In genomic region chr12:131138638-131139362, GRCh38 we compare ENCODE assay signal across 17 cellular contexts.
DNase-seq lines count a peak whose midpoint lies in the region; ATAC-seq and TF ChIP-seq lines count a peak whose summit lies in the region.
"Had no signal": no experiment of that assay in that cellular context is flagged by ENCODE, and none has a peak within 500 bp of the region (broad histone marks: within the 10 kb centered on the region; RNA-seq: fewer than 3 reads in every experiment).

No MANE protein-coding gene starts in this region.

- H3K4me3 ChIP-seq in GM23338: no peak overlapping the region
- no peak overlapping the region for H3K4me3 ChIP-seq in neural progenitor cell
- no peak overlapping the region for H3K4me3 ChIP-seq in mesenchymal stem cell (ENCODE audit: insufficient read depth in 1 of 2, low read depth in 1 of 2, low read length in 2 of 2)
- H3K4me3 ChIP-seq: HAP-1 had no signal

- no peak overlapping the region for H3K18ac ChIP-seq in mesenchymal stem cell (ENCODE audit: low read depth in 1 of 2, low read length in 2 of 2)

- H3K9me3 ChIP-seq in neural progenitor cell (ENCODE audit: low read depth) (no peaks in the 10 kb centered on the region), mesenchymal stem cell (ENCODE audit: control insufficient read depth, low read length) (no peaks in the 10 kb centered on the region)
- H3K9me3 ChIP-seq: HAP-1 had no signal

- H2BK120ac ChIP-seq in mesenchymal stem cell (ENCODE audit: low read depth, low read length): no peak overlapping the region

- no peak overlapping the region for H2BK12ac ChIP-seq in mesenchymal stem cell (ENCODE audit: low read length in 2 of 2)

- no peak overlapping the region for H4K8ac ChIP-seq in mesenchymal stem cell (ENCODE audit: low read length)

- H3K27ac Mint-ChIP-seq in GM23338 (no peak overlapping the region), neural progenitor cell (peak overlapping the region; percentile 63)
- no peak overlapping the region for H3K27ac Mint-ChIP-seq in stimulated activated effector memory CD8-positive, alpha-beta T cell treated with anti-CD3 and anti-CD28 coated beads, Interleukin-12 subunit alpha, Interleukin-12 subunit beta, amount 100 ng/mL, for 72 hours

- H4K20me1 ChIP-seq in GM23338 (replicated peaks; ENCODE audit: insufficient read depth) (no peaks in the 10 kb centered on the region), neural progenitor cell (ENCODE audit: low read depth) (no peaks in the 10 kb centered on the region)

- no peak overlapping the region for H4K91ac ChIP-seq in mesenchymal stem cell (ENCODE audit: low read length)

- H3K4me1 ChIP-seq in GM23338 (ENCODE audit: insufficient read depth) (no peaks in the 10 kb centered on the region), neural progenitor cell (peaks cover 7% of the 10 kb centered on the region), mesenchymal stem cell (ENCODE audit: control insufficient read depth, insufficient read depth, low read depth, low read length) (no peaks in the 10 kb centered on the region)
- H3K4me1 ChIP-seq: HAP-1 had no signal

- H3K27me3 Mint-ChIP-seq in GM23338 (ENCODE audit: insufficient read depth, low read depth, poor library complexity) (peaks cover 7% of the 10 kb centered on the region), neural progenitor cell (ENCODE audit: insufficient read depth, low read depth) (peaks cover under 1% of the 10 kb centered on the region)

- H3K14ac ChIP-seq in mesenchymal stem cell (ENCODE audit: low read length in 2 of 2): no peak overlapping the region

- no peak overlapping the region for H3K4ac ChIP-seq in mesenchymal stem cell (ENCODE audit: low read depth in 1 of 2, low read length in 2 of 2)

- H3K79me2 ChIP-seq in GM23338 (replicated peaks; ENCODE audit: insufficient read depth) (no peaks in the 10 kb centered on the region), neural progenitor cell (ENCODE audit: low read depth) (no peaks in the 10 kb centered on the region)

- H3K27ac ChIP-seq in GM23338 (ENCODE audit: low read depth) (no peak overlapping the region), neural progenitor cell (no peak overlapping the region), temporal lobe (ENCODE audit: low read depth, low read length) (peak overlapping the region; percentile 38), mesenchymal stem cell (ENCODE audit: low read length, poor library complexity, severe bottlenecking) (no peak overlapping the region)
- H3K27ac ChIP-seq: HL-60 had no signal

- H3K4me2 ChIP-seq in GM23338 (no peak overlapping the region), neural progenitor cell (no peak overlapping the region), mesenchymal stem cell (ENCODE audit: low read length, poor library complexity, severe bottlenecking) (no peak overlapping the region)

- H3K27me3 ChIP-seq in GM23338 (ENCODE audit: insufficient read depth) (no peaks in the 10 kb centered on the region), neural progenitor cell (no peaks in the 10 kb centered on the region), mesenchymal stem cell (ENCODE audit: control insufficient read depth in 1 of 2, insufficient read depth in 1 of 2, low read length in 2 of 2) (peaks cover 0 to 4% of the 10 kb centered on the region in 2 experiments)

- H3K23ac ChIP-seq in mesenchymal stem cell (ENCODE audit: low read length in 2 of 2): no peak overlapping the region

- H3F3A ChIP-seq in GM23338 (replicated peaks; ENCODE audit: low read depth): no peaks in the 10 kb centered on the region
- H3F3A ChIP-seq in neural progenitor cell (ENCODE audit: low read depth): no peaks in the 10 kb centered on the region

- H3K36me3 ChIP-seq in GM23338 (ENCODE audit: insufficient read depth) (no peaks in the 10 kb centered on the region), neural progenitor cell (no peaks in the 10 kb centered on the region), mesenchymal stem cell (ENCODE audit: control insufficient read depth in 1 of 2, insufficient read depth in 2 of 2, low read depth in 1 of 2, low read length in 2 of 2) (no peaks in the 10 kb centered on the region)
- H3K36me3 ChIP-seq: HAP-1 had no signal

- H3K36me3 Mint-ChIP-seq in GM23338 (ENCODE audit: low read depth): no peaks in the 10 kb centered on the region
- H3K36me3 Mint-ChIP-seq in neural progenitor cell: no peaks in the 10 kb centered on the region
- H3K36me3 Mint-ChIP-seq in stimulated activated effector memory CD8-positive, alpha-beta T cell treated with anti-CD3 and anti-CD28 coated beads, Interleukin-12 subunit alpha, Interleukin-12 subunit beta, amount 100 ng/mL, for 72 hours: no peaks in the 10 kb centered on the region

- H3K4me3 Mint-ChIP-seq in GM23338 (no peak overlapping the region), neural progenitor cell (peak overlapping the region; percentile 13)
- H3K4me3 Mint-ChIP-seq in stimulated activated effector memory CD8-positive, alpha-beta T cell treated with anti-CD3 and anti-CD28 coated beads, Interleukin-12 subunit alpha, Interleukin-12 subunit beta, amount 100 ng/mL, for 72 hours: no peak overlapping the region

- no peak overlapping the region for H2BK15ac ChIP-seq in mesenchymal stem cell (ENCODE audit: low read depth, poor library complexity, severe bottlenecking)

- H2AK5ac ChIP-seq in mesenchymal stem cell (ENCODE audit: low read length, severe bottlenecking): no peak overlapping the region

- TF ChIP-seq CTCF in GM23338 (conservative IDR thresholded peaks at IDR 0.05; ENCODE audit: low read depth in 2 of 2) (no peak), neural progenitor cell (IDR thresholded peaks at IDR 0.05) (no peak)

- ATAC-seq in GM23338: no peak
- ATAC-seq in stimulated activated effector memory CD8-positive, alpha-beta T cell treated with anti-CD3 and anti-CD28 coated beads, Interleukin-12 subunit alpha, Interleukin-12 subunit beta, amount 100 ng/mL, for 72 hours: no peak

- H2BK5ac ChIP-seq in mesenchymal stem cell (ENCODE audit: low read depth, low read length, poor library complexity, severe bottlenecking): no peak overlapping the region

- H3K9ac ChIP-seq in neural progenitor cell (no peak overlapping the region), mesenchymal stem cell (ENCODE audit: low read length) (no peak overlapping the region)

- DNase-seq in GM23338 (ENCODE audit: low spot score): no peak
- peak; percentile 46 for DNase-seq in ecto neural progenitor cell (ENCODE audit: low spot score)
- no peak for DNase-seq in neural progenitor cell (ENCODE audit: low spot score)
- DNase-seq in mesenchymal stem cell: no peak
- no peak for DNase-seq in NCI-H1092 treated with DMSO at 0.1 percent for 48 hours (lab: John Stamatoyannopoulos, UW)
- DNase-seq in stimulated activated effector memory CD8-positive, alpha-beta T cell treated with anti-CD3 and anti-CD28 coated beads, Interleukin-12 subunit alpha, Interleukin-12 subunit beta, amount 100 ng/mL, for 72 hours (ENCODE audit: low spot score in 2 of 2): no peak
- DNase-seq: COR-L47, IMR-90, NCI-H1417 treated with DMSO at 0.1 percent for 48 hours, NCI-H187 treated with DMSO at 0.1 percent for 48 hours, NCI-H2227 treated with DMSO at 0.1 percent for 48 hours, NCI-H510A treated with DMSO at 0.1 percent for 48 hours, NCI-H774, Right ventricle myocardium superior had no signal

- H3K9me3 Mint-ChIP-seq in GM23338 (no peaks in the 10 kb centered on the region), neural progenitor cell (no peaks in the 10 kb centered on the region)
- no peaks in the 10 kb centered on the region for H3K9me3 Mint-ChIP-seq in stimulated activated effector memory CD8-positive, alpha-beta T cell treated with anti-CD3 and anti-CD28 coated beads, Interleukin-12 subunit alpha, Interleukin-12 subunit beta, amount 100 ng/mL, for 72 hours

- peaks cover 11% of the 10 kb centered on the region for H3K4me1 Mint-ChIP-seq in GM23338
- peaks cover 32% of the 10 kb centered on the region for H3K4me1 Mint-ChIP-seq in neural progenitor cell
- H3K4me1 Mint-ChIP-seq in stimulated activated effector memory CD8-positive, alpha-beta T cell treated with anti-CD3 and anti-CD28 coated beads, Interleukin-12 subunit alpha, Interleukin-12 subunit beta, amount 100 ng/mL, for 72 hours: peaks cover 5% of the 10 kb centered on the region

- H2AFZ ChIP-seq in GM23338: 0 out of 2 replicates have a peak overlapping the region, but pooled peaks have one; percentile 43
- H2AFZ ChIP-seq in neural progenitor cell (replicated peaks): no peak overlapping the region
- H2AFZ ChIP-seq in mesenchymal stem cell (ENCODE audit: low read depth, low read length): no peak overlapping the region

- H3K9me2 ChIP-seq in GM23338 (ENCODE audit: insufficient read depth): no peaks in the 10 kb centered on the region

- no peaks in the 10 kb centered on the region for H3K79me1 ChIP-seq in mesenchymal stem cell (replicated peaks; ENCODE audit: low read length, poor library complexity, severe bottlenecking)

- 90% methylated on average over 34 of the region's 34 CpGs for WGBS in mesenchymal stem cell

TF ChIP-seq in GM23338, 12 proteins besides CTCF, POLR2A, EP300 and RAD21 (continues in another document):
- TF ChIP-seq POLR2AphosphoS5 (IDR thresholded peaks at IDR 0.05; ENCODE audit: low read depth) (no peak), EZH2 (IDR thresholded peaks at IDR 0.05; ENCODE audit: low read depth, unreplicated experiment) (no peak), ZNF114 (CRISPR knock-in tag; IDR thresholded peaks at IDR 0.05) (no peak), ZNF331 (CRISPR knock-in tag; IDR thresholded peaks at IDR 0.05; ENCODE audit: low read depth) (no peak), NANOG (IDR thresholded peaks at IDR 0.05; ENCODE audit: borderline replicate concordance) (no peak), STAT1 (IDR thresholded peaks at IDR 0.05; ENCODE audit: unreplicated experiment) (no peak), ETS1 (IDR thresholded peaks at IDR 0.05) (no peak)
